19 cellular contexts compared by ENCODE assay signal in genomic region chr6:122026572-122027369, GRCh38.
"Had no signal": no experiment of that assay in that cellular context is flagged by ENCODE, and none has a peak within 500 bp of the region (broad histone marks: within the 10 kb centered on the region; RNA-seq: fewer than 3 reads in every experiment).

No MANE protein-coding gene starts in this region.

- H3K4me1 ChIP-seq: colonic mucosa, neural progenitor cell, pancreas, testis, tibial nerve, upper lobe of right lung, vagina had no signal

- H3K4me2 ChIP-seq: neural progenitor cell had no signal

- H3K27ac ChIP-seq: colonic mucosa, gastroesophageal sphincter, neural progenitor cell, pancreas, testis, tibial nerve, upper lobe of right lung, vagina had no signal

- FAIRE-seq: islet of Langerhans, pancreas, small intestine had no signal

- H3K27me3 ChIP-seq: colonic mucosa, gastroesophageal sphincter, neural progenitor cell, pancreas, testis, tibial nerve, upper lobe of right lung, vagina had no signal

- H3K36me3 ChIP-seq: colonic mucosa, gastroesophageal sphincter, neural progenitor cell, pancreas, tibial nerve, upper lobe of right lung, vagina had no signal

- H3K9me3 ChIP-seq: colonic mucosa, gastroesophageal sphincter, pancreas, testis, tibial nerve, upper lobe of right lung, vagina had no signal

- DNase-seq: cerebellar nuclear complex; colonic mucosa; dermis blood vessel endothelial cell; erythroblast; hippocampal formation; mammary epithelial cell; nucleus accumbens; pancreas; right cardiac atrium; small intestine; stimulated activated CD4-positive, alpha-beta T cell treated with anti-CD3 and anti-CD28 coated beads, Interleukin-2, amount 100 ng/mL, for 48 hours; stimulated activated CD8-positive, alpha-beta memory T cell treated with anti-CD3 and anti-CD28 coated beads, Interleukin-4, amount 100 ng/mL, for 48 hours; testis; upper lobe of right lung had no signal

- H2AFZ ChIP-seq: neural progenitor cell had no signal

- H3K4me3 ChIP-seq: colonic mucosa, gastroesophageal sphincter, neural progenitor cell, pancreas, testis, tibial nerve, upper lobe of right lung, vagina had no signal

- H3K9ac ChIP-seq: neural progenitor cell had no signal
